In the genomic region with DNA sequence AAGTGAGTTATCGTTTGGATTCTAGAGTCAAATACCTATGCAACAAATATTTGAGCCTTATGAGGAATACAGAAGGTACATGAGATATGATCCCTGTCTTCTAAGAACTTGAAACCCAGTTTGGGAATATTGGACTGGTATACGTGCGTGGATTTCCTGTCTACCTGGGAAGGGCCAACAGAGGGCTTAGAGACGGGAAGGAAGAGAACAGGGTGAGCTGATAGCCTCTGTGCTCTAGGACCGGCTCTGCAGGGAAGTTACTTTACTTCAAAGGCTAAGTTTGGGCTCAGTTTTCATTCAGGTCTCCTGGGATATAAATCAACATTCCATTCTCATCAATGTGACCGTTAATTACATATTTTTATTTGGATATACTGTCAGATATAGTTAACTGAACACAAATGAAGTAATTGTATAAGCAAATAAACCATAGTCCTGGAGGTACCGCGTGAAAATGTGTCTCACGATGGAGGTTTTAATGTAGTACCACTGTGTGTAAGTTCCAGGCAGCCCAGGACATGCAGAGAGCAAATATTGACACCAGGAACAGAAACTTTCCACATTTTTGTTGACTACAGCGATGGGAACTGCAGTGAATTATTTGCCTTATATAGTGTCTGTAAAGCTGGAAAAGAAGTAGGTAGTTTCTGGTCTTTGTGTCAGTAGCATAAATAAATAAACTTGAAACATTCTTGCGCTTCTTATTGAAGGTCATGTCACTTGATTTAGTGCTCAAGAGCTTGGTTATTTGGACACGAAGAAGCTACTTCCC, we compare ENCODE assay signal across 1 cellular context.
TF ChIP-seq lines count a peak whose summit lies in the region.

No MANE protein-coding gene starts in this region.

TF ChIP-seq in HepG2, 621 proteins besides CTCF, POLR2A, EP300 and RAD21 (continued from another document and continues in another):
- TF ChIP-seq, protein P1, sequence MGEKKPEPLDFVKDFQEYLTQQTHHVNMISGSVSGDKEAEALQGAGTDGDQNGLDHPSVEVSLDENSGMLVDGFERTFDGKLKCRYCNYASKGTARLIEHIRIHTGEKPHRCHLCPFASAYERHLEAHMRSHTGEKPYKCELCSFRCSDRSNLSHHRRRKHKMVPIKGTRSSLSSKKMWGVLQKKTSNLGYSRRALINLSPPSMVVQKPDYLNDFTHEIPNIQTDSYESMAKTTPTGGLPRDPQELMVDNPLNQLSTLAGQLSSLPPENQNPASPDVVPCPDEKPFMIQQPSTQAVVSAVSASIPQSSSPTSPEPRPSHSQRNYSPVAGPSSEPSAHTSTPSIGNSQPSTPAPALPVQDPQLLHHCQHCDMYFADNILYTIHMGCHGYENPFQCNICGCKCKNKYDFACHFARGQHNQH (CRISPR knock-in tag; IDR thresholded peaks at IDR 0.05), result peak; percentile 70; the same call in 1 of the 2 replicates
- TF ChIP-seq ZNF652 (CRISPR knock-in tag; IDR thresholded peaks at IDR 0.05; ENCODE audit: borderline replicate concordance, low read depth) (peak; percentile 32; the same call in 1 of the 2 replicates), GATAD2A (CRISPR knock-in tag; IDR thresholded peaks at IDR 0.05) (peak; percentile 73; the same call in 1 of the 2 replicates), TCF7L2 (IDR thresholded peaks at IDR 0.05; ENCODE audit: low read depth, low read length) (no peak), GFI1 (CRISPR knock-in tag; IDR thresholded peaks at IDR 0.05; ENCODE audit: borderline replicate concordance) (no peak), ZNF598 (CRISPR knock-in tag; IDR thresholded peaks at IDR 0.05; ENCODE audit: borderline replicate concordance) (no peak), POLR2G (IDR thresholded peaks at IDR 0.05; ENCODE audit: low read depth, low read length) (no peak), TCF7 (IDR thresholded peaks at IDR 0.05; ENCODE audit: low read depth) (peak; percentile 37; the same call in 1 of the 2 replicates), CREM (IDR thresholded peaks at IDR 0.05) (peak; percentile 46; the same call in 1 of the 2 replicates), CREM (CRISPR knock-in tag; IDR thresholded peaks at IDR 0.05) (no peak), ZBTB7B (CRISPR knock-in tag; IDR thresholded peaks at IDR 0.05) (0 out of 2 replicates have a peak, but pooled peaks have one; percentile 31), FOXA3 (CRISPR knock-in tag; IDR thresholded peaks at IDR 0.05) (peak; percentile 87), CREB1 (IDR thresholded peaks at IDR 0.05) (no peak), CREB1 (CRISPR knock-in tag; IDR thresholded peaks at IDR 0.05) (peak; percentile 43; the same call in 1 of the 2 replicates), ZNF543 (CRISPR knock-in tag; IDR thresholded peaks at IDR 0.05) (no peak), ZNF790 (CRISPR knock-in tag; IDR thresholded peaks at IDR 0.05; ENCODE audit: borderline replicate concordance) (no peak), ZIK1 (CRISPR knock-in tag; IDR thresholded peaks at IDR 0.05; ENCODE audit: borderline replicate concordance, low read depth) (0 out of 2 replicates have a peak, but pooled peaks have one; percentile 42), ZKSCAN1 (IDR thresholded peaks at IDR 0.05; ENCODE audit: low read length) (peak; percentile 88), ZFP36L2 (CRISPR knock-in tag; IDR thresholded peaks at IDR 0.05) (no peak), YEATS2 (CRISPR knock-in tag; IDR thresholded peaks at IDR 0.05; ENCODE audit: borderline replicate concordance) (no peak), WIZ (CRISPR knock-in tag; IDR thresholded peaks at IDR 0.05) (no peak), HDAC2 (CRISPR knock-in tag; IDR thresholded peaks at IDR 0.05) (peak; percentile 58; the same call in 1 of the 2 replicates), DNMT1 (CRISPR knock-in tag; IDR thresholded peaks at IDR 0.05) (no peak), ZBTB1 (CRISPR knock-in tag; IDR thresholded peaks at IDR 0.05; ENCODE audit: borderline replicate concordance) (no peak), TGIF2 (CRISPR knock-in tag; IDR thresholded peaks at IDR 0.05) (peak; percentile 45; the same call in 1 of the 2 replicates), ZMAT3 (CRISPR knock-in tag; conservative IDR thresholded peaks at IDR 0.05) (no peak), ZNF878 (CRISPR knock-in tag; IDR thresholded peaks at IDR 0.05) (no peak)
- TF ChIP-seq, protein P2, sequence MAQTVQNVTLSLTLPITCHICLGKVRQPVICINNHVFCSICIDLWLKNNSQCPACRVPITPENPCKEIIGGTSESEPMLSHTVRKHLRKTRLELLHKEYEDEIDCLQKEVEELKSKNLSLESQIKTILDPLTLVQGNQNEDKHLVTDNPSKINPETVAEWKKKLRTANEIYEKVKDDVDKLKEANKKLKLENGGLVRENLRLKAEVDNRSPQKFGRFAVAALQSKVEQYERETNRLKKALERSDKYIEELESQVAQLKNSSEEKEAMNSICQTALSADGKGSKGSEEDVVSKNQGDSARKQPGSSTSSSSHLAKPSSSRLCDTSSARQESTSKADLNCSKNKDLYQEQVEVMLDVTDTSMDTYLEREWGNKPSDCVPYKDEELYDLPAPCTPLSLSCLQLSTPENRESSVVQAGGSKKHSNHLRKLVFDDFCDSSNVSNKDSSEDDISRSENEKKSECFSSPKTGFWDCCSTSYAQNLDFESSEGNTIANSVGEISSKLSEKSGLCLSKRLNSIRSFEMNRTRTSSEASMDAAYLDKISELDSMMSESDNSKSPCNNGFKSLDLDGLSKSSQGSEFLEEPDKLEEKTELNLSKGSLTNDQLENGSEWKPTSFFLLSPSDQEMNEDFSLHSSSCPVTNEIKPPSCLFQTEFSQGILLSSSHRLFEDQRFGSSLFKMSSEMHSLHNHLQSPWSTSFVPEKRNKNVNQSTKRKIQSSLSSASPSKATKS (CRISPR knock-in tag; IDR thresholded peaks at IDR 0.05), result no peak
- TF ChIP-seq, protein P3, sequence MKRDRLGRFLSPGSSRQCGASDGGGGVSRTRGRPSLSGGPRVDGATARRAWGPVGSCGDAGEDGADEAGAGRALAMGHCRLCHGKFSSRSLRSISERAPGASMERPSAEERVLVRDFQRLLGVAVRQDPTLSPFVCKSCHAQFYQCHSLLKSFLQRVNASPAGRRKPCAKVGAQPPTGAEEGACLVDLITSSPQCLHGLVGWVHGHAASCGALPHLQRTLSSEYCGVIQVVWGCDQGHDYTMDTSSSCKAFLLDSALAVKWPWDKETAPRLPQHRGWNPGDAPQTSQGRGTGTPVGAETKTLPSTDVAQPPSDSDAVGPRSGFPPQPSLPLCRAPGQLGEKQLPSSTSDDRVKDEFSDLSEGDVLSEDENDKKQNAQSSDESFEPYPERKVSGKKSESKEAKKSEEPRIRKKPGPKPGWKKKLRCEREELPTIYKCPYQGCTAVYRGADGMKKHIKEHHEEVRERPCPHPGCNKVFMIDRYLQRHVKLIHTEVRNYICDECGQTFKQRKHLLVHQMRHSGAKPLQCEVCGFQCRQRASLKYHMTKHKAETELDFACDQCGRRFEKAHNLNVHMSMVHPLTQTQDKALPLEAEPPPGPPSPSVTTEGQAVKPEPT (CRISPR knock-in tag; IDR thresholded peaks at IDR 0.05; ENCODE audit: low read depth), result no peak
- TF ChIP-seq, protein P4, sequence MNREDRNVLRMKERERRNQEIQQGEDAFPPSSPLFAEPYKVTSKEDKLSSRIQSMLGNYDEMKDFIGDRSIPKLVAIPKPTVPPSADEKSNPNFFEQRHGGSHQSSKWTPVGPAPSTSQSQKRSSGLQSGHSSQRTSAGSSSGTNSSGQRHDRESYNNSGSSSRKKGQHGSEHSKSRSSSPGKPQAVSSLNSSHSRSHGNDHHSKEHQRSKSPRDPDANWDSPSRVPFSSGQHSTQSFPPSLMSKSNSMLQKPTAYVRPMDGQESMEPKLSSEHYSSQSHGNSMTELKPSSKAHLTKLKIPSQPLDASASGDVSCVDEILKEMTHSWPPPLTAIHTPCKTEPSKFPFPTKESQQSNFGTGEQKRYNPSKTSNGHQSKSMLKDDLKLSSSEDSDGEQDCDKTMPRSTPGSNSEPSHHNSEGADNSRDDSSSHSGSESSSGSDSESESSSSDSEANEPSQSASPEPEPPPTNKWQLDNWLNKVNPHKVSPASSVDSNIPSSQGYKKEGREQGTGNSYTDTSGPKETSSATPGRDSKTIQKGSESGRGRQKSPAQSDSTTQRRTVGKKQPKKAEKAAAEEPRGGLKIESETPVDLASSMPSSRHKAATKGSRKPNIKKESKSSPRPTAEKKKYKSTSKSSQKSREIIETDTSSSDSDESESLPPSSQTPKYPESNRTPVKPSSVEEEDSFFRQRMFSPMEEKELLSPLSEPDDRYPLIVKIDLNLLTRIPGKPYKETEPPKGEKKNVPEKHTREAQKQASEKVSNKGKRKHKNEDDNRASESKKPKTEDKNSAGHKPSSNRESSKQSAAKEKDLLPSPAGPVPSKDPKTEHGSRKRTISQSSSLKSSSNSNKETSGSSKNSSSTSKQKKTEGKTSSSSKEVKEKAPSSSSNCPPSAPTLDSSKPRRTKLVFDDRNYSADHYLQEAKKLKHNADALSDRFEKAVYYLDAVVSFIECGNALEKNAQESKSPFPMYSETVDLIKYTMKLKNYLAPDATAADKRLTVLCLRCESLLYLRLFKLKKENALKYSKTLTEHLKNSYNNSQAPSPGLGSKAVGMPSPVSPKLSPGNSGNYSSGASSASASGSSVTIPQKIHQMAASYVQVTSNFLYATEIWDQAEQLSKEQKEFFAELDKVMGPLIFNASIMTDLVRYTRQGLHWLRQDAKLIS (CRISPR knock-in tag; IDR thresholded peaks at IDR 0.05), result no peak
- TF ChIP-seq, protein P5, sequence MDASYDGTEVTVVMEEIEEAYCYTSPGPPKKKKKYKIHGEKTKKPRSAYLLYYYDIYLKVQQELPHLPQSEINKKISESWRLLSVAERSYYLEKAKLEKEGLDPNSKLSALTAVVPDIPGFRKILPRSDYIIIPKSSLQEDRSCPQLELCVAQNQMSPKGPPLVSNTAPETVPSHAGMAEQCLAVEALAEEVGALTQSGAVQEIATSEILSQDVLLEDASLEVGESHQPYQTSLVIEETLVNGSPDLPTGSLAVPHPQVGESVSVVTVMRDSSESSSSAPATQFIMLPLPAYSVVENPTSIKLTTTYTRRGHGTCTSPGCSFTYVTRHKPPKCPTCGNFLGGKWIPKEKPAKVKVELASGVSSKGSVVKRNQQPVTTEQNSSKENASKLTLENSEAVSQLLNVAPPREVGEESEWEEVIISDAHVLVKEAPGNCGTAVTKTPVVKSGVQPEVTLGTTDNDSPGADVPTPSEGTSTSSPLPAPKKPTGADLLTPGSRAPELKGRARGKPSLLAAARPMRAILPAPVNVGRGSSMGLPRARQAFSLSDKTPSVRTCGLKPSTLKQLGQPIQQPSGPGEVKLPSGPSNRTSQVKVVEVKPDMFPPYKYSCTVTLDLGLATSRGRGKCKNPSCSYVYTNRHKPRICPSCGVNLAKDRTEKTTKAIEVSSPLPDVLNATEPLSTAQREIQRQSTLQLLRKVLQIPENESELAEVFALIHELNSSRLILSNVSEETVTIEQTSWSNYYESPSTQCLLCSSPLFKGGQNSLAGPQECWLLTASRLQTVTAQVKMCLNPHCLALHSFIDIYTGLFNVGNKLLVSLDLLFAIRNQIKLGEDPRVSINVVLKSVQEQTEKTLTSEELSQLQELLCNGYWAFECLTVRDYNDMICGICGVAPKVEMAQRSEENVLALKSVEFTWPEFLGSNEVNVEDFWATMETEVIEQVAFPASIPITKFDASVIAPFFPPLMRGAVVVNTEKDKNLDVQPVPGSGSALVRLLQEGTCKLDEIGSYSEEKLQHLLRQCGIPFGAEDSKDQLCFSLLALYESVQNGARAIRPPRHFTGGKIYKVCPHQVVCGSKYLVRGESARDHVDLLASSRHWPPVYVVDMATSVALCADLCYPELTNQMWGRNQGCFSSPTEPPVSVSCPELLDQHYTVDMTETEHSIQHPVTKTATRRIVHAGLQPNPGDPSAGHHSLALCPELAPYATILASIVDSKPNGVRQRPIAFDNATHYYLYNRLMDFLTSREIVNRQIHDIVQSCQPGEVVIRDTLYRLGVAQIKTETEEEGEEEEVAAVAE (CRISPR knock-in tag; IDR thresholded peaks at IDR 0.05; ENCODE audit: borderline replicate concordance), result peak; percentile 28; the same call in 1 of the 2 replicates
- TF ChIP-seq, protein P6, sequence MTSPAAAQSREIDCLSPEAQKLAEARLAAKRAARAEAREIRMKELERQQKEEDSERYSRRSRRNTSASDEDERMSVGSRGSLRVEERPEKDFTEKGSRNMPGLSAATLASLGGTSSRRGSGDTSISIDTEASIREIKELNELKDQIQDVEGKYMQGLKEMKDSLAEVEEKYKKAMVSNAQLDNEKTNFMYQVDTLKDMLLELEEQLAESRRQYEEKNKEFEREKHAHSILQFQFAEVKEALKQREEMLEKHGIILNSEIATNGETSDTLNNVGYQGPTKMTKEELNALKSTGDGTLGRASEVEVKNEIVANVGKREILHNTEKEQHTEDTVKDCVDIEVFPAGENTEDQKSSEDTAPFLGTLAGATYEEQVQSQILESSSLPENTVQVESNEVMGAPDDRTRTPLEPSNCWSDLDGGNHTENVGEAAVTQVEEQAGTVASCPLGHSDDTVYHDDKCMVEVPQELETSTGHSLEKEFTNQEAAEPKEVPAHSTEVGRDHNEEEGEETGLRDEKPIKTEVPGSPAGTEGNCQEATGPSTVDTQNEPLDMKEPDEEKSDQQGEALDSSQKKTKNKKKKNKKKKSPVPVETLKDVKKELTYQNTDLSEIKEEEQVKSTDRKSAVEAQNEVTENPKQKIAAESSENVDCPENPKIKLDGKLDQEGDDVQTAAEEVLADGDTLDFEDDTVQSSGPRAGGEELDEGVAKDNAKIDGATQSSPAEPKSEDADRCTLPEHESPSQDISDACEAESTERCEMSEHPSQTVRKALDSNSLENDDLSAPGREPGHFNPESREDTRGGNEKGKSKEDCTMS (CRISPR knock-in tag; conservative IDR thresholded peaks at IDR 0.05), result no peak
- TF ChIP-seq, protein P7, sequence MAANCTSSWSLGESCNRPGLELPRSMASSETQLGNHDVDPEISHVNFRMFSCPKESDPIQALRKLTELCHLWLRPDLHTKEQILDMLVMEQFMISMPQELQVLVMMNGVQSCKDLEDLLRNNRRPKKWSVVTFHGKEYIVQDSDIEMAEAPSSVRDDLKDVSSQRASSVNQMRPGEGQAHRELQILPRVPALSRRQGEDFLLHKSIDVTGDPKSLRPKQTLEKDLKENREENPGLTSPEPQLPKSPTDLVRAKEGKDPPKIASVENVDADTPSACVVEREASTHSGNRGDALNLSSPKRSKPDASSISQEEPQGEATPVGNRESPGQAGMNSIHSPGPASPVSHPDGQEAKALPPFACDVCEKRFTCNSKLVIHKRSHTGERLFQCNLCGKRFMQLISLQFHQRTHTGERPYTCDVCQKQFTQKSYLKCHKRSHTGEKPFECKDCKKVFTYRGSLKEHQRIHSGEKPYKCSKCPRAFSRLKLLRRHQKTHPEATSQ (CRISPR knock-in tag; IDR thresholded peaks at IDR 0.05; ENCODE audit: borderline replicate concordance), result no peak
- TF ChIP-seq, protein P8, sequence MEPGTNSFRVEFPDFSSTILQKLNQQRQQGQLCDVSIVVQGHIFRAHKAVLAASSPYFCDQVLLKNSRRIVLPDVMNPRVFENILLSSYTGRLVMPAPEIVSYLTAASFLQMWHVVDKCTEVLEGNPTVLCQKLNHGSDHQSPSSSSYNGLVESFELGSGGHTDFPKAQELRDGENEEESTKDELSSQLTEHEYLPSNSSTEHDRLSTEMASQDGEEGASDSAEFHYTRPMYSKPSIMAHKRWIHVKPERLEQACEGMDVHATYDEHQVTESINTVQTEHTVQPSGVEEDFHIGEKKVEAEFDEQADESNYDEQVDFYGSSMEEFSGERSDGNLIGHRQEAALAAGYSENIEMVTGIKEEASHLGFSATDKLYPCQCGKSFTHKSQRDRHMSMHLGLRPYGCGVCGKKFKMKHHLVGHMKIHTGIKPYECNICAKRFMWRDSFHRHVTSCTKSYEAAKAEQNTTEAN (CRISPR knock-in tag; conservative IDR thresholded peaks at IDR 0.05), result 0 out of 2 replicates have a peak, but pooled peaks have one; percentile 21
